Comparison of ENCODE assay signal across 8 cellular contexts in genomic region chr19:1245468-1245867, GRCh38. TPM values are rescaled to one million over a fixed set of nuclear protein-coding genes. Genes with fewer than 3 reads are reported as not detected.
DNase-seq lines count a peak whose midpoint lies in the region; TF ChIP-seq lines count a peak whose summit lies in the region.
"Had no signal": no experiment of that assay in that cellular context is flagged by ENCODE, and none has a peak within 500 bp of the region (broad histone marks: within the 10 kb centered on the region; RNA-seq: fewer than 3 reads in every experiment).

No MANE protein-coding gene starts in this region.

- H2AFZ ChIP-seq in GM23248, result no peak overlapping the region

- no peaks in the 10 kb centered on the region for H3K9me2 ChIP-seq in GM23248 (ENCODE audit: insufficient read depth)

- peaks cover 34% of the 10 kb centered on the region for H3K79me2 ChIP-seq in GM23248 (ENCODE audit: insufficient read depth)

- H3K27me3 ChIP-seq in GM23248 (replicated peaks; ENCODE audit: insufficient read depth) (no peaks in the 10 kb centered on the region), esophagus squamous epithelium (no peaks in the 10 kb centered on the region), sigmoid colon (no peaks in the 10 kb centered on the region)

- in situ Hi-C loops in GM23248 (cut with MboI), result no loop called here

- no peak for TF ChIP-seq EP300 in sigmoid colon (IDR thresholded peaks at IDR 0.05)

- peaks cover 18% of the 10 kb centered on the region for H3F3A ChIP-seq in GM23248 (ENCODE audit: insufficient read depth)

- intact Hi-C loops in esophagus squamous epithelium (cut with DNase I), result loop anchor here (2.0 kb wide), 1 partner anchor 21 kb away; no protein-coding TSS in a partner anchor
- intact Hi-C loops in sigmoid colon (cut with DNase I), result no loop called here

- peaks cover 3% of the 10 kb centered on the region; the same call in 1 of the 2 replicates for H3K36me3 ChIP-seq in GM23248 (ENCODE audit: low read depth)
- H3K36me3 ChIP-seq in esophagus squamous epithelium, result peaks cover 0 to 21% (median 0%) of the 10 kb centered on the region in 3 donors
- no peaks in the 10 kb centered on the region for H3K36me3 ChIP-seq in sigmoid colon

- TF ChIP-seq POLR2A in esophagus squamous epithelium (IDR thresholded peaks at IDR 0.05) (no peak), sigmoid colon (IDR thresholded peaks at IDR 0.05) (no peak)

- H4K20me1 ChIP-seq in GM23248 (ENCODE audit: insufficient read depth), result no peaks in the 10 kb centered on the region

- H3K4me3 ChIP-seq in GM23248 (no peak overlapping the region), esophagus squamous epithelium (peak overlapping the region in 3 of 4 donors; percentile 38 to 60 (median 43)), sigmoid colon (peak overlapping the region in 1 of 4 donors; percentile 26)

- H3K27ac ChIP-seq in GM23248 (peak overlapping the region; percentile 67), esophagus squamous epithelium (peak overlapping the region; percentile 90 to 100 (median 98)), sigmoid colon (peak overlapping the region; percentile 96 to 100 (median 100))

- no peaks in the 10 kb centered on the region for H3K9me3 ChIP-seq in GM23248 (ENCODE audit: low read depth)
- H3K9me3 ChIP-seq in esophagus squamous epithelium, result no peaks in the 10 kb centered on the region
- no peaks in the 10 kb centered on the region for H3K9me3 ChIP-seq in sigmoid colon

- TF ChIP-seq CTCF in esophagus squamous epithelium (IDR thresholded peaks at IDR 0.05), result no peak
- no peak for TF ChIP-seq CTCF in sigmoid colon (IDR thresholded peaks at IDR 0.05)

- H3K4me2 ChIP-seq in GM23248 (ENCODE audit: unreplicated experiment), result peak overlapping the region; percentile 77

- H3K4me1 ChIP-seq in GM23248 (ENCODE audit: insufficient read depth) (peaks cover 37% of the 10 kb centered on the region), esophagus squamous epithelium (peaks cover 63 to 79% (median 63%) of the 10 kb centered on the region in 3 donors), sigmoid colon (peaks cover 13 to 66% (median 65%) of the 10 kb centered on the region in 4 donors)

- H3K9ac ChIP-seq in GM23248, result peak overlapping the region; percentile 70

- DNase-seq in GM23248 (no peak), esophagus squamous epithelium (lab: John Stamatoyannopoulos, UW) (no peak), sigmoid colon (peak; percentile 81), NCI-H524 treated with DMSO at 0.1 percent for 48 hours (lab: John Stamatoyannopoulos, UW) (no peak), NCI-H1092 treated with DMSO at 0.1 percent for 48 hours (lab: John Stamatoyannopoulos, UW) (no peak)
- no peak for DNase-seq in activated effector memory CD4-positive, alpha-beta T cell treated with anti-CD3 and anti-CD28 coated beads, Interleukin-2, amount 50 U/mL, for 16 hours
- DNase-seq: NCI-H2029, retina had no signal

- 50 to 65% methylated on average over 10 of the region's 15 CpGs for WGBS in GM23248 (ENCODE audit: low coverage in 1 of 2, low lambda C conversion rate in 2 of 2, missing lambda C conversion rate in 2 of 2), 2 experiments
- 9% methylated on average over 6 of the region's 15 CpGs; no CpG with 5 or more reads in 1 of the 2 donors for WGBS in esophagus squamous epithelium, 2 donors
- 69 to 83% methylated on average over 15 of the region's 15 CpGs for WGBS in sigmoid colon, 2 donors

RNA-seq across cellular contexts. Expression of gene MIDN, which starts 2.9 kb away (rescaled TPM):
- 9.4 and 18.5 TPM in 2 replicates for total RNA-seq in GM23248 (2014; rRNA removed; shearing (Covaris generic))
- polyA plus RNA-seq in GM23248 (2016; fragmentation: Nextera tagmentation; extraction: Ambion mirVana), result 3.1 and 4.0 TPM in 2 replicates
- 10 to 100 TPM; 12.4 to 65.0 (median 40.4) TPM for total RNA-seq in esophagus squamous epithelium
- 10 to 100 TPM; 14.6 to 70.3 (median 15.4) TPM for total RNA-seq in sigmoid colon
- 10 to 100 TPM; 42.1 to 87.0 (median 57.7) TPM for polyA plus RNA-seq in sigmoid colon

RNA-seq across cellular contexts. Expression of gene ATP5F1D, which starts 3.9 kb away (rescaled TPM):
- total RNA-seq in GM23248 (2014; rRNA removed; shearing (Covaris generic)), result 27.4 and 38.9 TPM in 2 replicates
- polyA plus RNA-seq in GM23248 (2016; fragmentation: Nextera tagmentation; extraction: Ambion mirVana) (287 and 290 TPM in 2 replicates), sigmoid colon (100 to 1,000 TPM; 294 to 390 (median 352) TPM)
- total RNA-seq in esophagus squamous epithelium (100 to 1,000 TPM in 3 of 4 donors, 10 to 100 TPM in 1; 83.4 to 171 (median 132) TPM), sigmoid colon (100 to 1,000 TPM in 3 of 4 donors, 10 to 100 TPM in 1; 74.7 to 112 (median 104) TPM)

RNA-seq across cellular contexts. Expression of gene CBARP, which starts 7.7 kb away (rescaled TPM):
- 2.7 and 4.5 TPM in 2 replicates for total RNA-seq in GM23248 (2014; rRNA removed; shearing (Covaris generic))
- 0.29 and 0.41 TPM in 2 replicates for polyA plus RNA-seq in GM23248 (2016; fragmentation: Nextera tagmentation; extraction: Ambion mirVana)
- 1 to 10 TPM in 3 of 4 donors, under 1 TPM in 1; 0.38 to 1.6 (median 1.2) TPM for total RNA-seq in esophagus squamous epithelium
- total RNA-seq in sigmoid colon, result under 1 TPM in 3 of 4 donors, not detected in 1; 0.36 to 0.82 (median 0.81) TPM
- polyA plus RNA-seq in sigmoid colon, result under 1 TPM in 1 of 3 donors, not detected in 2; 0.36 TPM

RNA-seq across cellular contexts. Expression of gene CIRBP, which starts 23.7 kb away (rescaled TPM):
- 239 and 392 TPM in 2 replicates for total RNA-seq in GM23248 (2014; rRNA removed; shearing (Covaris generic))
- 163 and 185 TPM in 2 replicates for polyA plus RNA-seq in GM23248 (2016; fragmentation: Nextera tagmentation; extraction: Ambion mirVana)
- total RNA-seq in esophagus squamous epithelium, result 100 to 1,000 TPM; 116 to 415 (median 238) TPM
- 1,000 to 10,000 TPM in 1 of 4 donors, 100 to 1,000 TPM in 3; 602 to 1,004 (median 791) TPM for total RNA-seq in sigmoid colon
- 100 to 1,000 TPM; 129 to 455 (median 265) TPM for polyA plus RNA-seq in sigmoid colon

RNA-seq across cellular contexts. Expression of gene FAM174C, which starts 29.9 kb away (rescaled TPM):
- 61.5 and 84.5 TPM in 2 replicates for total RNA-seq in GM23248 (2014; rRNA removed; shearing (Covaris generic))
- polyA plus RNA-seq in GM23248 (2016; fragmentation: Nextera tagmentation; extraction: Ambion mirVana), result 67.8 and 81.6 TPM in 2 replicates
- total RNA-seq in esophagus squamous epithelium, result 10 to 100 TPM; 31.5 to 69.8 (median 50.5) TPM
- 10 to 100 TPM; 24.7 to 49.3 (median 29.8) TPM for total RNA-seq in sigmoid colon
- 10 to 100 TPM; 37.0 to 87.8 (median 60.1) TPM for polyA plus RNA-seq in sigmoid colon
